ENCODE assay signal across 8 cellular contexts in the genomic region with DNA sequence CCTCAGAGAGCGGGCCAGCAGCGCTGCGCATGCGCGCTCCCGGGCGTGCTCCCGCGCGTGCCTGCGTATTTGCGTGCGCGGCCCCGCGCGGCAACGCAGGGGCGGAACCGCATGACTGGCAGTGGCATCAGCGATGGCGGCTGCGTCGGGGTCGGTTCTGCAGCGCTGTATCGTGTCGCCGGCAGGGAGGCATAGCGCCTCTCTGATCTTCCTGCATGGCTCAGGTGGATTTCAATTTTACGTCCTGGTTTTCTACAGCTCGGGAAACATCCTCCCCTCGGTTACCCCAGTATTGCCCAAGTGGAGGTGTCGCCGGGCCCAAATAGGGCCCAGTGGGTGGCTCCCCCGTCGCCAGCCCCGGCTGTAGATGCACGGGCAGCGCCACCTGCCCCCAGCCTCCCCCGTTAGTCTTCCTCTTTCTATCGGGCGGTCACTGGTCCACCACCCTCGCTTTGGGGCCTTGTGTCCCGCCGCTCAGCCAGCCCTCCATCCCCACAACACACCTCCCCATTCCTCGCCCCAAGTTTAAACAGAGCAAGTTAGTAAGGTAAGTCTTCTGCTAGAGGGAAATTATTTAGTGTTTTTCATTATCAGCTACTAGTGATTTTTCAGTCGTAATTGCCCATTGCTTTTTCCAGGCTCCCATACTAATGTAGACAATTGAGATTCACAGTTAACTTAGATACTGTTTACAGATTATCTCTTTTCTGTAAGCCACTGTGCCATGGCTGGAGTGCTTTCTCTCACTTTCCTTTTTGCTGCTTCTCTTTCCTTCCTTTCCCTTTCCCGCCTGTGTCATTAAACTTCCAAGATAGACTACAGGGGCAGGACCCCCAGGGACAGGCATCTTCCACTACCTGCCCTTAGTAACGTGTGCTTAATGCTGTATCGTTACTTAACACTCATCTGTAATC. TPM values are rescaled to one million over a fixed set of nuclear protein-coding genes. Genes with fewer than 3 reads are reported as not detected.
DNase-seq lines count a peak whose midpoint lies in the region; ATAC-seq and TF ChIP-seq lines count a peak whose summit lies in the region.

Gene LYPLAL1 (plus strand): TSS at position 121 of the 914 bp plus-strand sequence. CDS start 13 bp downstream, at position 134.

- peaks cover 10% of the 10 kb centered on the region; the same call in 1 of the 2 replicates for H3K36me3 ChIP-seq in Karpas-422 (ENCODE audit: insufficient read depth, low read length)

- no peaks in the 10 kb centered on the region for H3K27me3 Mint-ChIP-seq in activated T-helper 17 cell treated with anti-CD3 and anti-CD28 coated beads, Interleukin-2, amount 50 U/mL, for 72 hours
- H3K27me3 Mint-ChIP-seq in natural killer cell (ENCODE audit: low read depth in 2 of 2), result peaks cover 0 to 4% of the 10 kb centered on the region in 2 donors

- H3K27ac ChIP-seq in Karpas-422 (ENCODE audit: low read length), result peak within 1 kb of the TSS; percentile 86
- peak within 1 kb of the TSS; percentile 79 for H3K27ac ChIP-seq in RWPE1

- intact Hi-C loops in natural killer cell (cut with micrococcal nuclease), result no loop called here

- H3K4me3 ChIP-seq in Karpas-422 (ENCODE audit: low read length) (peak within 1 kb of the TSS; percentile 87), fibroblast of mammary gland (ENCODE audit: control insufficient read depth, low read depth, low read length) (peak within 1 kb of the TSS; percentile 81)

- peak within 1 kb of the TSS; percentile 85 for H2AFZ ChIP-seq in Karpas-422 (ENCODE audit: low read length)

- TF ChIP-seq CTCF in RWPE1 (conservative IDR thresholded peaks at IDR 0.05; ENCODE audit: low read depth), result no peak
- no peak for TF ChIP-seq CTCF in fibroblast of mammary gland (conservative IDR thresholded peaks at IDR 0.05; ENCODE audit: control insufficient read depth, insufficient read depth, low read depth, low read length)
- no peak for TF ChIP-seq CTCF in natural killer cell (IDR thresholded peaks at IDR 0.05)

- peaks cover 45% of the 10 kb centered on the region for H3K4me1 ChIP-seq in Karpas-422 (ENCODE audit: low read length)

- H3K9me2 ChIP-seq in Karpas-422 (replicated peaks; ENCODE audit: insufficient read depth, low read length), result no peaks in the 10 kb centered on the region

- H3K4me2 ChIP-seq in Karpas-422 (ENCODE audit: low read depth, low read length, poor library complexity, severe bottlenecking), result peak within 1 kb of the TSS; percentile 87

- H3K27ac Mint-ChIP-seq in activated T-helper 17 cell treated with anti-CD3 and anti-CD28 coated beads, Interleukin-2, amount 50 U/mL, for 72 hours, result peak within 1 kb of the TSS; percentile 97
- H3K27ac Mint-ChIP-seq in natural killer cell, result peak within 1 kb of the TSS; percentile 91 to 97

- DNase-seq in EH (ENCODE audit: low read depth) (peak; percentile 87), Karpas-422 (peak; percentile 97), RWPE1 (ENCODE audit: low spot score) (peak; percentile 97), fibroblast of mammary gland (ENCODE audit: low read depth) (peak; percentile 86), natural killer cell (peak; percentile 83)
- DNase-seq in stimulated activated naive CD4-positive, alpha-beta T cell (lab: John Stamatoyannopoulos, UW), result peak; percentile 78 to 90 (median 82)

- peak within 1 kb of the TSS; percentile 97 for H3K4me3 Mint-ChIP-seq in activated T-helper 17 cell treated with anti-CD3 and anti-CD28 coated beads, Interleukin-2, amount 50 U/mL, for 72 hours
- peak within 1 kb of the TSS; percentile 97 for H3K4me3 Mint-ChIP-seq in natural killer cell

- H3K9ac ChIP-seq in Karpas-422 (ENCODE audit: low read length), result peak within 1 kb of the TSS; percentile 97

- CTCF ChIA-PET in RWPE1 (lab: Yijun Ruan, JAX), result interaction anchor here (0.5 to 0.6 kb wide), 2 partner anchors 17 to 738 kb away, joined by 4 to 6 read pairs; no protein-coding TSS in a partner anchor

- H3K4me1 Mint-ChIP-seq in activated T-helper 17 cell treated with anti-CD3 and anti-CD28 coated beads, Interleukin-2, amount 50 U/mL, for 72 hours, result peaks cover 23% of the 10 kb centered on the region
- H3K4me1 Mint-ChIP-seq in natural killer cell, result peaks cover 32 to 44% of the 10 kb centered on the region in 2 donors

- no peaks in the 10 kb centered on the region for H4K20me1 ChIP-seq in Karpas-422 (ENCODE audit: insufficient read depth, low read depth, low read length)

- peaks cover 52% of the 10 kb centered on the region for H3K79me2 ChIP-seq in Karpas-422 (ENCODE audit: low read length)

- H3K9me3 ChIP-seq in Karpas-422 (ENCODE audit: low read length), result peaks cover 3% of the 10 kb centered on the region; the same call in 1 of the 2 replicates

- peaks cover 3% of the 10 kb centered on the region for H3K9me3 Mint-ChIP-seq in activated T-helper 17 cell treated with anti-CD3 and anti-CD28 coated beads, Interleukin-2, amount 50 U/mL, for 72 hours
- no peaks in the 10 kb centered on the region for H3K9me3 Mint-ChIP-seq in natural killer cell

- no peaks in the 10 kb centered on the region for H3K27me3 ChIP-seq in Karpas-422 (ENCODE audit: low read length)

- H3K36me3 Mint-ChIP-seq in activated T-helper 17 cell treated with anti-CD3 and anti-CD28 coated beads, Interleukin-2, amount 50 U/mL, for 72 hours (ENCODE audit: low read depth), result peaks cover 23% of the 10 kb centered on the region
- H3K36me3 Mint-ChIP-seq in natural killer cell, result no peaks in the 10 kb centered on the region

- peak; percentile 71 for ATAC-seq in GM21825 (IDR thresholded peaks at IDR 0.05; ENCODE audit: unreplicated experiment)
- peak; percentile 93 for ATAC-seq in activated T-helper 17 cell treated with anti-CD3 and anti-CD28 coated beads, Interleukin-2, amount 50 U/mL, for 72 hours (replicated peaks)
- peak; percentile 96 to 98 (median 97) for ATAC-seq in natural killer cell

- POLR2A ChIA-PET in RWPE1 (lab: Yijun Ruan, JAX; ENCODE audit: low non-redundant PET), result interaction anchor here (0.6 kb wide), 1 partner anchor 13 kb away, joined by 6 read pairs; no protein-coding TSS in a partner anchor

RNA-seq across cellular contexts. Expression of gene LYPLAL1, which starts in this region (rescaled TPM):
- 24.3 and 85.1 TPM in 2 replicates for total RNA-seq in Karpas-422 (2014; rRNA removed; shearing (Covaris generic); ENCODE audit: low replicate concordance)
- total RNA-seq in activated T-helper 17 cell treated with anti-CD3 and anti-CD28 coated beads, Interleukin-2, amount 50 U/mL, for 72 hours, result 10 to 100 TPM; 22.7 to 33.5 TPM
- total RNA-seq in natural killer cell, result 10 to 100 TPM; 13.1 to 18.3 (median 15.9) TPM

Comparison
In these comparisons a context has a peak if more than half of its experiments do, and no peak if none do; other contexts are left out.
1. Peak in every context shown above with its lines: DNase-seq, ATAC-seq, H3K4me3 ChIP-seq and H3K27ac ChIP-seq.